ENCODE assay signal across 19 cellular contexts in the genomic region with DNA sequence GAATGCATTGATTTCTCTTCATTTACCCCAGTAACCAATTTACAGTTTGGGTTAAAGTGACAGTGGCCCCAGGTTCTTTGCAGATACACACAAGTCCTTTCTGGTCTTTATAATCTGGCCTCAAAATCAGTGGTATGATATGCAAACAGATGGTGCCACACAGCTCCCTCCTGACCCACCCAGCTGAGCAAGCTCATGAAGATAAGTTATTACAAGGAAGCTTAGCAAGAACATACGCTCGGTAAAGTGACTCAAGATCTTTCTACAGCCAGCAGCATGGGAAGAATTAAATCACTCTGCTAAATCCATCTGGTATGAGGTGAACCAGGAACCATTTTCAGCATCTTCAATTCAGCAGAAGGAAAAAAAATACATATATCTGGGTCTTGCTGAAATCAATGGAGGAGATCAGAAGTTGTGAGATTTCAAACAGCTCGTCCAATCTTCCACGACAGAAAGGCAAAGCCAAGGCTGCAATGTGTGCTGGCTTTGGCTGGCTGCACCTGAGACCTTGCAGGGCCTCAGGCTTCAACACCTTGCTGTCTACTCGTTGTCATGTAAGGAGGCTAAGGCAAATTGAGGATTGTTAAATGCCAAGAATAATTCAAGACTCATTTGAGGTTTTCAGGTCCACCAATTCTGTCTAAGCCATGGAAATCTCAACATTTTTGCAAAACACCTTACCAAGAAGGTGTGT.
"Had no signal": no experiment of that assay in that cellular context is flagged by ENCODE, and none has a peak within 500 bp of the region (broad histone marks: within the 10 kb centered on the region; RNA-seq: fewer than 3 reads in every experiment).

No MANE protein-coding gene starts in this region.

- ATAC-seq: body of pancreas; gastroesophageal sphincter; lower lobe of right lung; naive thymus-derived CD4-positive, alpha-beta T cell; right cardiac atrium had no signal

- H3K9me3 Mint-ChIP-seq: activated T-helper 2 cell treated with anti-CD3 and anti-CD28 coated beads, Interferon-gamma antibody, Interleukin-2, Interleukin-4, amounts not matched to agents 10 μg/mL and 5 μg/mL and 100 μg/mL, durations not matched to agents 14 hours and 24 hours and 36 hours; naive thymus-derived CD4-positive, alpha-beta T cell; type B pancreatic cell had no signal

- H3K27me3 Mint-ChIP-seq: naive thymus-derived CD4-positive, alpha-beta T cell; progenitor cell of endocrine pancreas; type B pancreatic cell had no signal

- H3K27ac Mint-ChIP-seq: activated T-helper 2 cell treated with anti-CD3 and anti-CD28 coated beads, Interferon-gamma antibody, Interleukin-2, Interleukin-4, amounts not matched to agents 10 μg/mL and 5 μg/mL and 100 μg/mL, durations not matched to agents 14 hours and 24 hours and 36 hours; naive thymus-derived CD4-positive, alpha-beta T cell; progenitor cell of endocrine pancreas; type B pancreatic cell had no signal

- H3K4me3 Mint-ChIP-seq: naive thymus-derived CD4-positive, alpha-beta T cell; type B pancreatic cell had no signal

- H3K4me3 ChIP-seq: adrenal gland, body of pancreas, gastroesophageal sphincter, lower lobe of right lung, smooth muscle cell, suprapubic skin had no signal

- DNase-seq: activated CD4-positive, alpha-beta T cell treated with anti-CD3 and anti-CD28 coated beads for 48 hours; activated naive CD4-positive, alpha-beta T cell treated with anti-CD3 and anti-CD28 coated beads, Interleukin-2, amount 50 U/mL, for 16 hours; adrenal gland; body of pancreas; central memory CD4-positive, alpha-beta T cell; cortex of kidney; effector CD8-positive, alpha-beta T cell; kidney glomerular epithelial cell; lower lobe of right lung; midbrain; naive thymus-derived CD4-positive, alpha-beta T cell; right cardiac atrium; stimulated activated naive CD4-positive, alpha-beta T cell had no signal
